Comparison of ENCODE assay signal across 33 cellular contexts in genomic region chr1:239186487-239186886, GRCh38.
"Had no signal": no experiment of that assay in that cellular context is flagged by ENCODE, and none has a peak within 500 bp of the region (broad histone marks: within the 10 kb centered on the region; RNA-seq: fewer than 3 reads in every experiment).

No MANE protein-coding gene starts in this region.

- H3K27me3 ChIP-seq: SJSA1 had no signal

- H3K4me1 ChIP-seq: SJSA1 had no signal

- H3K27ac ChIP-seq: KMS-11, PC-9, RWPE1, SJSA1, SK-N-MC had no signal

- H2AFZ ChIP-seq: PC-9 had no signal

- H3K9ac ChIP-seq: KMS-11 had no signal

- FAIRE-seq: RCC 7860 had no signal

- H3K36me3 ChIP-seq: SJSA1 had no signal

- H3K4me2 ChIP-seq: KMS-11, PC-9 had no signal

- DNase-seq: Karpas-422, NCI-H1048, NCI-H1092 treated with DMSO at 0.1 percent for 48 hours, NCI-H1105 treated with DMSO at 0.1 percent for 48 hours, NCI-H1417, NCI-H1436, NCI-H146, NCI-H1694, NCI-H187, NCI-H1930, NCI-H2029 treated with DMSO at 0.1 percent for 48 hours, NCI-H2081 treated with DMSO at 0.1 percent for 48 hours, NCI-H2107, NCI-H2171, NCI-H226, NCI-H446 treated with DMSO at 0.1 percent for 48 hours, NCI-H510A, NCI-H524, NCI-H526, NCI-H69, NCI-H748 treated with DMSO at 0.1 percent for 48 hours, NCI-H82, PC-9, SHP77, T-cell had no signal

- H3K4me3 ChIP-seq: PC-9, SJSA1, SK-N-MC had no signal

- ATAC-seq: Panc1, Right ventricle myocardium inferior, SK-N-SH treated with all-trans-retinoic acid at 6 μM for 48 hours, T-cell had no signal
